Comparison of ENCODE assay signal across 24 cellular contexts in the genomic region with DNA sequence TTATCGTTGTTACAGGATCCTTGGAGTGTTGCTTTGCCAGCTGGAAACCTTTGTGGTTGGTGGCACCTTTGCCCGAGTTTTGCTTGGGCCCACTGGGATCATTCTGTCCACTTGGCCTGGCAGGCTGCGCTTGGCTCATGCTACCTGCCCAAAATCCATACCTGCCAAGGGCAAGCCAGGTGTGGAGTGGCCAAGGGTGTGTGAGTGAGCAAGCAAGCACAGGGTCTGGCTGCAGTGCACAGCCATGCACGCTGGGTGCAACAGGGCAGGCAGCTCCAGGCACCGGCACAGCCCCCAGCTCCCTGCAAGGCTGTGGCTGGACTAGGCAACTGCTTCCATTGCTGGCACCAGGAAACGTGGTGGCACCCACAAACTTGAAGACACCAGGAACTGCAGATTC.
"Had no signal": no experiment of that assay in that cellular context is flagged by ENCODE, and none has a peak within 500 bp of the region (broad histone marks: within the 10 kb centered on the region; RNA-seq: fewer than 3 reads in every experiment).

No MANE protein-coding gene starts in this region.

- H3K27ac Mint-ChIP-seq: naive thymus-derived CD4-positive, alpha-beta T cell; nephron progenitor cell; stimulated activated effector memory CD8-positive, alpha-beta T cell treated with anti-CD3 and anti-CD28 coated beads, Interleukin-12 subunit alpha, Interleukin-12 subunit beta, amount 100 ng/mL, for 72 hours; stimulated activated naive CD8-positive, alpha-beta T cell treated with anti-CD3 and anti-CD28 coated beads, Interleukin-15, Interleukin-2, amounts not matched to agents 100 ng/mL and 50 ng/mL, for 24 hours had no signal

- FAIRE-seq: endometrium, frontal cortex, islet of Langerhans had no signal

- H3K4me3 Mint-ChIP-seq: naive thymus-derived CD4-positive, alpha-beta T cell; nephron progenitor cell; stimulated activated effector memory CD8-positive, alpha-beta T cell treated with anti-CD3 and anti-CD28 coated beads, Interleukin-12 subunit alpha, Interleukin-12 subunit beta, amount 100 ng/mL, for 72 hours; stimulated activated naive CD8-positive, alpha-beta T cell treated with anti-CD3 and anti-CD28 coated beads, Interleukin-15, Interleukin-2, amounts not matched to agents 100 ng/mL and 50 ng/mL, for 24 hours had no signal

- H3K4me1 Mint-ChIP-seq: nephron progenitor cell; stimulated activated effector memory CD8-positive, alpha-beta T cell treated with anti-CD3 and anti-CD28 coated beads, Interleukin-12 subunit alpha, Interleukin-12 subunit beta, amount 100 ng/mL, for 72 hours had no signal

- H3K4me1 ChIP-seq: heart right ventricle, left ventricle myocardium inferior, transverse colon had no signal

- H3K27me3 ChIP-seq: dorsolateral prefrontal cortex, heart right ventricle, ovary, transverse colon had no signal

- H3K9me3 ChIP-seq: ovary, thoracic aorta, transverse colon had no signal

- H3K36me3 ChIP-seq: heart right ventricle, left ventricle myocardium inferior, ovary, thoracic aorta, transverse colon had no signal

- H3K27ac ChIP-seq: dorsolateral prefrontal cortex, heart right ventricle, left ventricle myocardium inferior, ovary, thoracic aorta, transverse colon had no signal

- DNase-seq: central memory CD4-positive, alpha-beta T cell; cortex of kidney; dorsolateral prefrontal cortex; effector memory CD4-positive, alpha-beta T cell; heart right ventricle; hypothalamus; left ventricle myocardium inferior; naive thymus-derived CD4-positive, alpha-beta T cell; nephron progenitor cell; ovary; right cardiac atrium; stimulated activated CD4-positive, alpha-beta T cell treated with anti-CD3 and anti-CD28 coated beads, Interleukin-4, amount 100 ng/mL, for 1 hour; stimulated activated CD8-positive, alpha-beta memory T cell treated with anti-CD3 and anti-CD28 coated beads, Interleukin-4, amount 100 ng/mL, for 48 hours; substantia nigra; transverse colon had no signal

- H3K4me3 ChIP-seq: dorsolateral prefrontal cortex, heart right ventricle, left ventricle myocardium inferior, lung, ovary, smooth muscle cell, thoracic aorta, transverse colon had no signal

- H3K9me3 Mint-ChIP-seq: stimulated activated effector memory CD8-positive, alpha-beta T cell treated with anti-CD3 and anti-CD28 coated beads, Interleukin-12 subunit alpha, Interleukin-12 subunit beta, amount 100 ng/mL, for 72 hours; stimulated activated naive CD8-positive, alpha-beta T cell treated with anti-CD3 and anti-CD28 coated beads, Interleukin-15, Interleukin-2, amounts not matched to agents 100 ng/mL and 50 ng/mL, for 24 hours had no signal

- ATAC-seq: esophagus mucosa; heart right ventricle; naive thymus-derived CD4-positive, alpha-beta T cell; stimulated activated effector memory CD8-positive, alpha-beta T cell treated with anti-CD3 and anti-CD28 coated beads, Interleukin-12 subunit alpha, Interleukin-12 subunit beta, amount 100 ng/mL, for 72 hours had no signal

- H3K36me3 Mint-ChIP-seq: naive thymus-derived CD4-positive, alpha-beta T cell; stimulated activated effector memory CD8-positive, alpha-beta T cell treated with anti-CD3 and anti-CD28 coated beads, Interleukin-12 subunit alpha, Interleukin-12 subunit beta, amount 100 ng/mL, for 72 hours had no signal

- H3K27me3 Mint-ChIP-seq: stimulated activated naive CD8-positive, alpha-beta T cell treated with anti-CD3 and anti-CD28 coated beads, Interleukin-15, Interleukin-2, amounts not matched to agents 100 ng/mL and 50 ng/mL, for 24 hours had no signal

- H3K4me2 ChIP-seq: smooth muscle cell had no signal
